In genomic region chr1:111515291-111516007, GRCh38 we compare ENCODE assay signal across 8 cellular contexts. TPM values are rescaled to one million over a fixed set of nuclear protein-coding genes. Genes with fewer than 3 reads are reported as not detected.
DNase-seq lines count a peak whose midpoint lies in the region; ATAC-seq and TF ChIP-seq lines count a peak whose summit lies in the region.

No MANE protein-coding gene starts in this region.

- intact Hi-C loops in activated B cell treated with CpG ODN at 0.5 μM for 24 hours (cut with micrococcal nuclease): loop anchor here (1.0 to 5.0 kb wide), 2 partner anchors 7 to 37 kb away; no protein-coding TSS in a partner anchor

- DNase-seq in AG08395 (ENCODE audit: low spot score): peak; percentile 66
- peak; percentile 78 for DNase-seq in GM23248
- DNase-seq in activated B cell treated with CpG ODN at 0.5 μM for 24 hours: peak; percentile 39
- peak; percentile 14 for DNase-seq in fibroblast of gingiva (ENCODE audit: low read depth)
- DNase-seq in NCI-H2196 treated with DMSO at 0.1 percent for 48 hours (lab: John Stamatoyannopoulos, UW; ENCODE audit: unreplicated experiment): no peak
- no peak for DNase-seq in NCI-H446 treated with DMSO at 0.1 percent for 48 hours (lab: John Stamatoyannopoulos, UW)
- no peak for DNase-seq in NCI-H446 (lab: John Stamatoyannopoulos, UW)

- H3K9me2 ChIP-seq in GM23248 (ENCODE audit: insufficient read depth): no peaks in the 10 kb centered on the region

- H3K9me3 ChIP-seq in GM23248 (ENCODE audit: low read depth): no peaks in the 10 kb centered on the region
- H3K9me3 ChIP-seq in parathyroid adenoma (ENCODE audit: control insufficient read depth, low read length): no peaks in the 10 kb centered on the region

- no peak overlapping the region for H3K27ac ChIP-seq in GM23248
- H3K27ac ChIP-seq in parathyroid adenoma: peak overlapping the region; percentile 56

- no peaks in the 10 kb centered on the region for H3K27me3 Mint-ChIP-seq in activated B cell treated with CpG ODN at 0.5 μM for 24 hours

- H3K9me3 Mint-ChIP-seq in activated B cell treated with CpG ODN at 0.5 μM for 24 hours: no peaks in the 10 kb centered on the region

- H3K27me3 ChIP-seq in GM23248 (replicated peaks; ENCODE audit: insufficient read depth) (no peaks in the 10 kb centered on the region), parathyroid adenoma (ENCODE audit: control insufficient read depth, insufficient read depth, low read length) (no peaks in the 10 kb centered on the region)

- H3K4me3 ChIP-seq in GM23248: peak overlapping the region; percentile 58
- no peak overlapping the region for H3K4me3 ChIP-seq in parathyroid adenoma (ENCODE audit: low read depth, low read length)

- H4K20me1 ChIP-seq in GM23248 (ENCODE audit: insufficient read depth): no peaks in the 10 kb centered on the region

- CTCF ChIA-PET in activated B cell treated with CpG ODN at 0.5 μM for 24 hours (lab: Charles Lee): interaction anchor here (0.6 to 3.2 kb wide), 4 partner anchors 7 to 232 kb away, joined by 3 to 21 read pairs (median 4); no protein-coding TSS in a partner anchor

- 13 to 21% methylated on average over 26 to 39 of the region's 40 CpGs for WGBS in GM23248 (ENCODE audit: low coverage in 1 of 2, low lambda C conversion rate in 2 of 2, missing lambda C conversion rate in 2 of 2), 2 experiments

- H3K36me3 ChIP-seq in GM23248 (ENCODE audit: low read depth) (no peaks in the 10 kb centered on the region), parathyroid adenoma (ENCODE audit: control insufficient read depth, insufficient read depth, low read length) (no peaks in the 10 kb centered on the region)

- peak overlapping the region; percentile 28; the same call in 1 of the 2 replicates for H3K9ac ChIP-seq in GM23248
- no peak overlapping the region for H3K9ac ChIP-seq in parathyroid adenoma

- H2AFZ ChIP-seq in GM23248 (peak overlapping the region; percentile 77), parathyroid adenoma (no peak overlapping the region)

- TF ChIP-seq CTCF in activated B cell treated with CpG ODN at 0.5 μM for 24 hours (IDR thresholded peaks at IDR 0.05): no peak
- TF ChIP-seq CTCF in parathyroid adenoma (IDR thresholded peaks at IDR 0.05): no peak

- peak overlapping the region; percentile 87 for H3K27ac Mint-ChIP-seq in activated B cell treated with CpG ODN at 0.5 μM for 24 hours

- H3K79me2 ChIP-seq in GM23248 (ENCODE audit: insufficient read depth): no peaks in the 10 kb centered on the region
- no peaks in the 10 kb centered on the region for H3K79me2 ChIP-seq in parathyroid adenoma

- H3K4me3 Mint-ChIP-seq in activated B cell treated with CpG ODN at 0.5 μM for 24 hours: peak overlapping the region; percentile 87

- in situ Hi-C loops in GM23248 (cut with MboI): no loop called here

- ATAC-seq in activated B cell treated with CpG ODN at 0.5 μM for 24 hours (ENCODE audit: low read depth): peak; percentile 54

- H3F3A ChIP-seq in GM23248 (ENCODE audit: insufficient read depth): no peaks in the 10 kb centered on the region

- no peaks in the 10 kb centered on the region for H3K36me3 Mint-ChIP-seq in activated B cell treated with CpG ODN at 0.5 μM for 24 hours (ENCODE audit: low read depth)

- H3K4me1 Mint-ChIP-seq in activated B cell treated with CpG ODN at 0.5 μM for 24 hours: peaks cover 41% of the 10 kb centered on the region

- H3K4me1 ChIP-seq in GM23248 (ENCODE audit: insufficient read depth) (no peaks in the 10 kb centered on the region), parathyroid adenoma (peaks cover 12% of the 10 kb centered on the region)

- H3K4me2 ChIP-seq in GM23248 (ENCODE audit: unreplicated experiment) (peak overlapping the region; percentile 71), parathyroid adenoma (ENCODE audit: low read length) (no peak overlapping the region)

- POLR2A ChIA-PET in activated B cell treated with CpG ODN at 0.5 μM for 24 hours (lab: Charles Lee): interaction anchor here (0.6 to 2.7 kb wide), 8 partner anchors 7 to 101 kb away, joined by 3 to 24 read pairs (median 4); partner anchors contain the start of gene C1orf162

RNA-seq across cellular contexts. Expression of gene ADORA3, which starts 12.0 kb away (rescaled TPM):
- total RNA-seq in GM23248 (2014; rRNA removed; shearing (Covaris generic)): not detected in 2 replicates
- polyA plus RNA-seq in GM23248 (2016; fragmentation: Nextera tagmentation; extraction: Ambion mirVana): not detected in 2 replicates
- not detected in 2 replicates for total RNA-seq in activated B cell treated with CpG ODN at 0.5 μM for 24 hours

RNA-seq across cellular contexts. Expression of gene TMIGD3, which starts 12.0 kb away (rescaled TPM):
- total RNA-seq in GM23248 (2014; rRNA removed; shearing (Covaris generic)): not detected in 2 replicates
- polyA plus RNA-seq in GM23248 (2016; fragmentation: Nextera tagmentation; extraction: Ambion mirVana): not detected in 2 replicates
- not detected in 2 replicates for total RNA-seq in activated B cell treated with CpG ODN at 0.5 μM for 24 hours

RNA-seq across cellular contexts. Expression of gene C1orf162, which starts 41.7 kb away (rescaled TPM):
- total RNA-seq in GM23248 (2014; rRNA removed; shearing (Covaris generic)): not detected in 2 replicates
- polyA plus RNA-seq in GM23248 (2016; fragmentation: Nextera tagmentation; extraction: Ambion mirVana): 0.30 TPM in 1 of 2 replicates, not detected in the other
- 29.4 and 33.2 TPM in 2 replicates for total RNA-seq in activated B cell treated with CpG ODN at 0.5 μM for 24 hours

Comparison
In these comparisons a context has a peak if more than half of its experiments do, and no peak if none do; other contexts are left out.
1. DNase-seq: peak in AG08395 (single experiment), GM23248 (single experiment), activated B cell treated with CpG ODN at 0.5 μM for 24 hours (single experiment) and fibroblast of gingiva (single experiment); none in NCI-H2196 treated with DMSO at 0.1 percent for 48 hours (single experiment), NCI-H446 treated with DMSO at 0.1 percent for 48 hours (single experiment) and NCI-H446 (0 of 2).
2. RNA of gene C1orf162, which starts 41.7 kb away (total RNA-seq): 29.4 to 33.2 TPM in activated B cell treated with CpG ODN at 0.5 μM for 24 hours; not detected in GM23248; every median in the first group is over 10 times any median in the second.